ENCODE assay signal across 13 cellular contexts in the genomic region with DNA sequence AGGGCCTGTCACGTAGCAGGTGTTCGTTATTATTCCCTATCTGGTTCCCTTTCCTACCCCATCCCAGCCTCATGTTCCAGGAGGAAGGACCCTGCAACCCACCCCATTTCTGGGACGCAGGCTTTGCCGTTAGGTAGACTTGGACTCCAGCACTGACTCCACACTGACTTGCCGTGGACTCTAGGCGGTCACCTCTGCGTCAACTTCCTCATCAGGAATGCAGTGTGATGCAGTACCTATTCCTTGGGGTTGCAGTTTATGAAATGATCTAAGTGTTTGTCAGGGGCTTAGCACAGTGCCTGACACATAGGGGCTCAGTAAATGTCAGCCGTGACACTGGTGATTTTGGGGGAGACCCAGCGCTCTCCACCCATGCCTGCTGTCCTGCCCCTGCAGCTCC. TPM values are rescaled to one million over a fixed set of nuclear protein-coding genes. Genes with fewer than 3 reads are reported as not detected.
DNase-seq lines count a peak whose midpoint lies in the region; TF ChIP-seq lines count a peak whose summit lies in the region.
"Had no signal": no experiment of that assay in that cellular context is flagged by ENCODE, and none has a peak within 500 bp of the region (broad histone marks: within the 10 kb centered on the region; RNA-seq: fewer than 3 reads in every experiment).

No MANE protein-coding gene starts in this region.

- H3K79me1 ChIP-seq in neuronal stem cell (ENCODE audit: low read depth, low read length) = peaks cover 16% of the 10 kb centered on the region

- H3K4me3 ChIP-seq in dorsolateral prefrontal cortex = peak overlapping the region in 41 of 59 donors; percentile 38 to 68 (median 56)
- H3K4me3 ChIP-seq in neuronal stem cell (ENCODE audit: low read length in 2 of 2) = no peak overlapping the region
- H3K4me3 ChIP-seq: cardiac muscle cell, Peyer's patch had no signal

- H2BK12ac ChIP-seq in neuronal stem cell (ENCODE audit: low read length) = no peak overlapping the region

- peaks cover 31 to 37% of the 10 kb centered on the region in 2 donors for H3K4me1 ChIP-seq in neuronal stem cell (ENCODE audit: control insufficient read depth in 2 of 2, insufficient read depth in 1 of 2, low read depth in 1 of 2, low read length in 2 of 2)

- H3K4me2 ChIP-seq in neuronal stem cell (ENCODE audit: insufficient read depth, low read length, poor library complexity, severe bottlenecking) = no peak overlapping the region

- peak overlapping the region; percentile 1 for H3K14ac ChIP-seq in neuronal stem cell (ENCODE audit: low read length)

- TF ChIP-seq CTCF in CD14-positive monocyte (IDR thresholded peaks at IDR 0.05) = no peak
- no peak for TF ChIP-seq CTCF in dorsolateral prefrontal cortex (IDR thresholded peaks at IDR 0.05 in 54 of 56, conservative IDR thresholded peaks at IDR 0.05 in 2 of 56; ENCODE audit: low read depth in 1 of 56, partially characterized antibody in 56 of 56)

- no CpG with 5 or more reads among the region's 9 CpGs for WGBS in neuronal stem cell (ENCODE audit: extremely low coverage in 2 of 2, insufficient read length in 2 of 2, insufficient replicate concordance in 1 of 2), 2 donors

- H3K4me3 Mint-ChIP-seq in CD14-positive monocyte = no peak overlapping the region
- H3K4me3 Mint-ChIP-seq in T-helper 2 cell treated with Interferon-gamma antibody and Interleukin-4, amounts not matched to agents 5 μg/mL and 100 μg/mL, for 36 hours = no peak overlapping the region
- H3K4me3 Mint-ChIP-seq: activated T-cell treated with anti-CD3 and anti-CD28 coated beads, Interleukin-2, amount 50 U/mL, for 4 hours; neural crest cell had no signal

- H3K27ac Mint-ChIP-seq in CD14-positive monocyte = peak overlapping the region; percentile 92 to 98 (median 96)
- no peak overlapping the region for H3K27ac Mint-ChIP-seq in T-helper 2 cell treated with Interferon-gamma antibody and Interleukin-4, amounts not matched to agents 5 μg/mL and 100 μg/mL, for 36 hours

- no peaks in the 10 kb centered on the region for H3K9me3 Mint-ChIP-seq in CD14-positive monocyte
- H3K9me3 Mint-ChIP-seq in T-helper 2 cell treated with Interferon-gamma antibody and Interleukin-4, amounts not matched to agents 5 μg/mL and 100 μg/mL, for 36 hours = no peaks in the 10 kb centered on the region
- H3K9me3 Mint-ChIP-seq: activated T-cell treated with anti-CD3 and anti-CD28 coated beads, Interleukin-2, amount 50 U/mL, for 4 hours; neural crest cell had no signal

- no peak overlapping the region for H3K18ac ChIP-seq in neuronal stem cell (ENCODE audit: low read length)

- no peak overlapping the region for H2BK15ac ChIP-seq in neuronal stem cell (ENCODE audit: low read length)

- H3K36me3 ChIP-seq in neuronal stem cell (replicated peaks in 1 of 2; ENCODE audit: control insufficient read depth in 2 of 2, insufficient read depth in 2 of 2, low read length in 2 of 2) = peaks cover 2 to 11% of the 10 kb centered on the region in 2 donors
- H3K36me3 ChIP-seq: cardiac muscle cell had no signal

- no peak overlapping the region for H3K4ac ChIP-seq in neuronal stem cell (ENCODE audit: low read length)

- no peak overlapping the region for H2BK5ac ChIP-seq in neuronal stem cell (ENCODE audit: low read length)

- H2BK120ac ChIP-seq in neuronal stem cell (ENCODE audit: low read depth, low read length) = no peak overlapping the region

- DNase-seq in CD14-positive monocyte (ENCODE audit: low spot score) = no peak
- DNase-seq in M059J (ENCODE audit: low read depth) = peak; percentile 30
- no peak for DNase-seq in dorsolateral prefrontal cortex
- no peak for DNase-seq in neuronal stem cell (ENCODE audit: low spot score)
- DNase-seq in T-helper 2 cell treated with Interferon-gamma antibody and Interleukin-4, amounts not matched to agents 5 μg/mL and 100 μg/mL, for 36 hours (ENCODE audit: low spot score) = no peak
- DNase-seq in GF-D8 (lab: John Stamatoyannopoulos, UW) = no peak
- no peak for DNase-seq in COR-L47 (lab: John Stamatoyannopoulos, UW)
- no peak for DNase-seq in GOT3 (lab: John Stamatoyannopoulos, UW)
- DNase-seq: activated T-cell treated with anti-CD3 and anti-CD28 coated beads, Interleukin-2, amount 50 U/mL, for 4 hours; NCI-H2171 treated with DMSO at 0.1 percent for 48 hours; Peyer's patch had no signal

- peaks cover 1 to 5% (median 3%) of the 10 kb centered on the region in 3 donors for H3K27me3 Mint-ChIP-seq in CD14-positive monocyte (ENCODE audit: low read depth in 3 of 3)
- no peaks in the 10 kb centered on the region for H3K27me3 Mint-ChIP-seq in T-helper 2 cell treated with Interferon-gamma antibody and Interleukin-4, amounts not matched to agents 5 μg/mL and 100 μg/mL, for 36 hours (ENCODE audit: low read depth)

- no peak overlapping the region for H2AFZ ChIP-seq in neuronal stem cell (ENCODE audit: low read length)

- no peak overlapping the region for H4K91ac ChIP-seq in neuronal stem cell (ENCODE audit: low read depth, low read length, poor library complexity)

- H3K9ac ChIP-seq in neuronal stem cell (ENCODE audit: low read depth, low read length, poor library complexity) = no peak overlapping the region

- H4K8ac ChIP-seq in neuronal stem cell (ENCODE audit: low read depth, low read length) = no peak overlapping the region

- H3K27ac ChIP-seq in dorsolateral prefrontal cortex = peak overlapping the region; percentile 76 to 99 (median 97)
- H3K27ac ChIP-seq in neuronal stem cell (replicated peaks; ENCODE audit: low read length) = no peak overlapping the region

- H2AK5ac ChIP-seq in neuronal stem cell (ENCODE audit: low read depth, low read length) = no peak overlapping the region

- H3K36me3 Mint-ChIP-seq in CD14-positive monocyte = peaks cover 27 to 56% of the 10 kb centered on the region in 2 donors
- peaks cover 12% of the 10 kb centered on the region for H3K36me3 Mint-ChIP-seq in T-helper 2 cell treated with Interferon-gamma antibody and Interleukin-4, amounts not matched to agents 5 μg/mL and 100 μg/mL, for 36 hours (ENCODE audit: low read depth)

- H3K27me3 ChIP-seq in dorsolateral prefrontal cortex (no peaks in the 10 kb centered on the region), neuronal stem cell (ENCODE audit: control insufficient read depth in 3 of 3, insufficient read depth in 3 of 3, low read depth in 1 of 3, low read length in 3 of 3) (no peaks in the 10 kb centered on the region)
- H3K27me3 ChIP-seq: cardiac muscle cell, Peyer's patch had no signal

- no peaks in the 10 kb centered on the region for H3K9me3 ChIP-seq in neuronal stem cell (replicated peaks in 1 of 2; ENCODE audit: control insufficient read depth in 2 of 2, insufficient read depth in 1 of 2, low read depth in 1 of 2, low read length in 2 of 2)
- H3K9me3 ChIP-seq: Peyer's patch had no signal

- peak overlapping the region; percentile 37 for H3K23ac ChIP-seq in neuronal stem cell (ENCODE audit: low read depth, low read length, poor library complexity)

- peaks cover 53% of the 10 kb centered on the region for H3K4me1 Mint-ChIP-seq in CD14-positive monocyte
- peaks cover 25% of the 10 kb centered on the region for H3K4me1 Mint-ChIP-seq in T-helper 2 cell treated with Interferon-gamma antibody and Interleukin-4, amounts not matched to agents 5 μg/mL and 100 μg/mL, for 36 hours (ENCODE audit: low read depth)

- intact Hi-C loops in CD14-positive monocyte (cut with micrococcal nuclease) = no loop called here
- intact Hi-C loops in dorsolateral prefrontal cortex (cut with DNase I) = no loop called here

RNA-seq across cellular contexts. Expression of a gene that starts 16.8 kb away (rescaled TPM):
- polyA plus RNA-seq in CD14-positive monocyte = 10 to 100 TPM; 30.4 to 33.4 TPM
- 38.4 and 73.4 TPM in 2 replicates for total RNA-seq in M059J (2014; rRNA removed; shearing (Covaris generic))
- total RNA-seq in dorsolateral prefrontal cortex = 100 to 1,000 TPM; 142 to 475 (median 319) TPM
- 33.3 TPM for polyA plus RNA-seq in neuronal stem cell (2013, experiment 1 of 2)
- polyA plus RNA-seq in neuronal stem cell (2013, experiment 2 of 2) = 32.3 TPM

RNA-seq across cellular contexts. Expression of a gene that starts 17.4 kb away (rescaled TPM):
- not detected for polyA plus RNA-seq in CD14-positive monocyte
- total RNA-seq in M059J (2014; rRNA removed; shearing (Covaris generic)) = 543 and 581 TPM in 2 replicates
- 10 to 100 TPM in 95 of 120 experiments, 1 to 10 TPM in 25; 4.6 to 45.3 (median 12.9) TPM for total RNA-seq in dorsolateral prefrontal cortex
- polyA plus RNA-seq in neuronal stem cell (2013, experiment 1 of 2) = 1,851 TPM
- 1,853 TPM for polyA plus RNA-seq in neuronal stem cell (2013, experiment 2 of 2)

RNA-seq across cellular contexts. Expression of a gene that starts 27.5 kb away (rescaled TPM):
- under 1 TPM in 1 of 2 donors, not detected in 1; 0.15 TPM for polyA plus RNA-seq in CD14-positive monocyte
- 0.49 TPM in 1 of 2 replicates, not detected in the other for total RNA-seq in M059J (2014; rRNA removed; shearing (Covaris generic))
- 10 to 100 TPM in 56 of 120 experiments, 1 to 10 TPM in 64; 2.7 to 25.0 (median 9.7) TPM for total RNA-seq in dorsolateral prefrontal cortex
- polyA plus RNA-seq in neuronal stem cell (2013, experiment 1 of 2) = 0.10 TPM
- 0.15 TPM for polyA plus RNA-seq in neuronal stem cell (2013, experiment 2 of 2)
- polyA plus RNA-seq: cardiac muscle cell had no signal

Comparison
In these comparisons a context has a peak if more than half of its experiments do, and no peak if none do; other contexts are left out.
1. H3K4me3 ChIP-seq: peak in dorsolateral prefrontal cortex (41 of 59); none in neuronal stem cell (0 of 2).
2. RNA of a gene that starts 17.4 kb away (total RNA-seq): 543 to 581 TPM in M059J; 4.6 to 45.3 TPM in dorsolateral prefrontal cortex; every median in the first group is over 10 times any median in the second.